Comparison of ENCODE assay signal across 20 cellular contexts in genomic region chr5:120564013-120564412, GRCh38.
DNase-seq lines count a peak whose midpoint lies in the region; ATAC-seq, FAIRE-seq and TF ChIP-seq lines count a peak whose summit lies in the region.
"Had no signal": no experiment of that assay in that cellular context is flagged by ENCODE, and none has a peak within 500 bp of the region (broad histone marks: within the 10 kb centered on the region; RNA-seq: fewer than 3 reads in every experiment).

No MANE protein-coding gene starts in this region.

- CTCF ChIA-PET in K562 (lab: Yijun Ruan, JAX; ENCODE audit: low intra/inter-chr PET ratio) (no interaction called here), HepG2 (lab: Yijun Ruan, JAX; ENCODE audit: low intra/inter-chr PET ratio, low total read pairs) (no interaction called here)

- H4K20me1 ChIP-seq in K562 (replicated peaks; ENCODE audit: control insufficient read depth, insufficient read depth, low read length) (no peaks in the 10 kb centered on the region), HepG2 (ENCODE audit: insufficient read depth, low read length) (no peaks in the 10 kb centered on the region)

- in situ Hi-C loops in K562 (cut with MboI) (no loop called here), HepG2 (cut with HindIII; ENCODE audit: extremely low pct_ligation_motif_present, low pct_unique_long_range_greater_than_20kb) (no loop called here)

- ATAC-seq in K562, result no peak
- ATAC-seq in HepG2, result no peak
- ATAC-seq: GM12878, PC-3 had no signal

- no peak overlapping the region for H2AK5ac ChIP-seq in mesenchymal stem cell (ENCODE audit: low read length, severe bottlenecking)

- H3K4me1 ChIP-seq in K562 (replicated peaks in 1 of 2; ENCODE audit: control insufficient read depth in 2 of 2, insufficient read depth in 2 of 2, low read length in 2 of 2) (no peaks in the 10 kb centered on the region; a peak in 1 of 5 replicates), mesenchymal stem cell (ENCODE audit: control insufficient read depth, insufficient read depth, low read depth, low read length) (no peaks in the 10 kb centered on the region), HepG2 (ENCODE audit: insufficient read depth, low read length) (no peaks in the 10 kb centered on the region), BE2C (peaks cover 3% of the 10 kb centered on the region)

- intact Hi-C loops in K562 (cut with micrococcal nuclease), result no loop called here
- intact Hi-C loops in HepG2 (cut with micrococcal nuclease; ENCODE audit: unreplicated experiment), result no loop called here

- TF ChIP-seq RAD21 in K562 (CRISPR knock-in tag; conservative IDR thresholded peaks at IDR 0.05 in 1 of 2, IDR thresholded peaks at IDR 0.05 in 1 of 2) (no peak), HepG2 (CRISPR knock-in tag; IDR thresholded peaks at IDR 0.05) (no peak)

- H4K91ac ChIP-seq in mesenchymal stem cell (ENCODE audit: low read length), result peak overlapping the region; percentile 8

- H2AFZ ChIP-seq in K562 (ENCODE audit: low read depth, low read length), result peak overlapping the region; percentile 14; the same call in 1 of the 2 replicates
- no peak overlapping the region for H2AFZ ChIP-seq in mesenchymal stem cell (ENCODE audit: low read depth, low read length)
- H2AFZ ChIP-seq in HepG2 (ENCODE audit: low read length), result no peak overlapping the region

- no peak overlapping the region for H2BK15ac ChIP-seq in mesenchymal stem cell (ENCODE audit: low read depth, poor library complexity, severe bottlenecking)

- H3K27ac ChIP-seq in K562 (ENCODE audit: extremely low read depth, low read depth, low read length), result no peak overlapping the region
- H3K27ac ChIP-seq in mesenchymal stem cell (ENCODE audit: low read length, poor library complexity, severe bottlenecking), result no peak overlapping the region
- no peak overlapping the region for H3K27ac ChIP-seq in HepG2 (ENCODE audit: extremely low read length, insufficient read depth, low read length)
- H3K27ac ChIP-seq: HL-60, RWPE1 had no signal

- no peak for TF ChIP-seq POLR2A in K562 (conservative IDR thresholded peaks at IDR 0.05)
- no peak for TF ChIP-seq POLR2A in HepG2 (IDR thresholded peaks at IDR 0.05; ENCODE audit: insufficient read depth in 1 of 2, low read depth in 2 of 2, low read length in 2 of 2)

- no peak overlapping the region for H2BK120ac ChIP-seq in mesenchymal stem cell (ENCODE audit: low read depth, low read length)

- peak overlapping the region; percentile 51 for H4K8ac ChIP-seq in mesenchymal stem cell (ENCODE audit: low read length)

- peak overlapping the region in 1 of 2 experiments; percentile 17 for H3K18ac ChIP-seq in mesenchymal stem cell (ENCODE audit: low read depth in 1 of 2, low read length in 2 of 2)

- no peak overlapping the region for H3K23ac ChIP-seq in mesenchymal stem cell (ENCODE audit: low read length in 2 of 2)

- H3K4ac ChIP-seq in mesenchymal stem cell (ENCODE audit: low read depth in 1 of 2, low read length in 2 of 2), result no peak overlapping the region

- no peak overlapping the region for H3K9ac ChIP-seq in K562 (ENCODE audit: insufficient read depth in 1 of 2, low read depth in 2 of 2, low read length in 2 of 2)
- no peak overlapping the region for H3K9ac ChIP-seq in mesenchymal stem cell (ENCODE audit: low read length)
- no peak overlapping the region for H3K9ac ChIP-seq in HepG2 (ENCODE audit: insufficient read depth, low read depth, low read length)

- H3K79me2 ChIP-seq in K562 (ENCODE audit: control insufficient read depth, insufficient read depth, low read length) (no peaks in the 10 kb centered on the region; the same call in 1 of the 3 replicates), HepG2 (ENCODE audit: insufficient read depth, low read length) (no peaks in the 10 kb centered on the region)

- WGBS in K562 (ENCODE audit: insufficient coverage, low coverage, missing lambda C conversion rate), result 26% methylated on average over 4 of the region's 4 CpGs
- 69% methylated on average over 4 of the region's 4 CpGs for WGBS in mesenchymal stem cell
- 10% methylated on average over 2 of the region's 4 CpGs for WGBS in HepG2 (ENCODE audit: low lambda C conversion rate)

- H3K27me3 ChIP-seq in K562 (ENCODE audit: control insufficient read depth in 2 of 2, insufficient read depth in 2 of 2, low read length in 2 of 2), result no peaks in the 10 kb centered on the region
- no peaks in the 10 kb centered on the region for H3K27me3 ChIP-seq in mesenchymal stem cell (ENCODE audit: control insufficient read depth in 1 of 2, insufficient read depth in 1 of 2, low read length in 2 of 2)
- no peaks in the 10 kb centered on the region for H3K27me3 ChIP-seq in HepG2 (ENCODE audit: control insufficient read depth in 1 of 2, insufficient read depth in 2 of 2, low read length in 2 of 2)
- H3K27me3 ChIP-seq in BE2C, result no peaks in the 10 kb centered on the region

- H3K4me3 ChIP-seq in K562 (no peak overlapping the region), mesenchymal stem cell (ENCODE audit: insufficient read depth in 1 of 2, low read depth in 1 of 2, low read length in 2 of 2) (no peak overlapping the region), HepG2 (replicated peaks in 1 of 3; ENCODE audit: insufficient read depth in 1 of 3, low read depth in 2 of 3, low read length in 3 of 3) (no peak overlapping the region), BE2C (ENCODE audit: low read depth, low read length) (no peak overlapping the region)
- H3K4me3 ChIP-seq: GM12878 had no signal

- no TSS peak for BruUV-seq in K562 (replicated peaks; lab: Mats Ljungman, UMichigan)
- no TSS peak for BruUV-seq in HepG2 (replicated peaks; lab: Mats Ljungman, UMichigan)

- FAIRE-seq in K562 (lab: Jason Lieb, UNC), result no peak
- FAIRE-seq in HepG2 (lab: Jason Lieb, UNC), result no peak
- FAIRE-seq: GM12878, H54, HTR-8/SVneo had no signal

- no peak overlapping the region for H2BK5ac ChIP-seq in mesenchymal stem cell (ENCODE audit: low read depth, low read length, poor library complexity, severe bottlenecking)

- H3K9me1 ChIP-seq in K562 (ENCODE audit: control insufficient read depth, insufficient read depth, low read length), result no peaks in the 10 kb centered on the region

- H3K9me3 ChIP-seq in K562 (replicated peaks; ENCODE audit: control insufficient read depth, insufficient read depth, low read depth, low read length), result no peaks in the 10 kb centered on the region
- H3K9me3 ChIP-seq in mesenchymal stem cell (ENCODE audit: control insufficient read depth, low read length), result no peaks in the 10 kb centered on the region
- H3K9me3 ChIP-seq in HepG2 (ENCODE audit: low read length), result no peaks in the 10 kb centered on the region; the same call in 1 of the 2 replicates
- H3K9me3 ChIP-seq in BE2C, result no peaks in the 10 kb centered on the region

- TF ChIP-seq EP300 in K562 (IDR thresholded peaks at IDR 0.05; ENCODE audit: low read length), result no peak
- TF ChIP-seq EP300 in HepG2 (IDR thresholded peaks at IDR 0.05; ENCODE audit: low read depth in 2 of 2, low read length in 2 of 2), result no peak
- TF ChIP-seq EP300 in HepG2 (CRISPR knock-in tag; IDR thresholded peaks at IDR 0.05; ENCODE audit: borderline replicate concordance), result no peak

- H2BK12ac ChIP-seq in mesenchymal stem cell (ENCODE audit: low read length in 2 of 2), result no peak overlapping the region

- H3K36me3 ChIP-seq in K562 (ENCODE audit: control insufficient read depth, insufficient read depth, low read length) (no peaks in the 10 kb centered on the region), mesenchymal stem cell (ENCODE audit: control insufficient read depth in 1 of 2, insufficient read depth in 2 of 2, low read depth in 1 of 2, low read length in 2 of 2) (no peaks in the 10 kb centered on the region), HepG2 (replicated peaks in 1 of 2; ENCODE audit: control insufficient read depth in 1 of 2, insufficient read depth in 2 of 2, low read length in 2 of 2) (no peaks in the 10 kb centered on the region), BE2C (no peaks in the 10 kb centered on the region)

- H3K79me1 ChIP-seq in mesenchymal stem cell (replicated peaks; ENCODE audit: low read length, poor library complexity, severe bottlenecking), result peaks cover 19% of the 10 kb centered on the region

- DNase-seq in EH (ENCODE audit: low read depth), result peak; percentile 12
- peak; percentile 40 for DNase-seq in M059J (ENCODE audit: low read depth)
- DNase-seq in K562 (ENCODE audit: extremely low read depth in 1 of 4, low spot score in 3 of 4), result no peak
- DNase-seq in mesenchymal stem cell, result no peak
- no peak for DNase-seq in HepG2 (ENCODE audit: low spot score)
- DNase-seq in activated CD4-positive, CD25-positive, alpha-beta regulatory T cell (lab: John Stamatoyannopoulos, UW), result no peak
- no peak for DNase-seq in DMS 273 (lab: John Stamatoyannopoulos, UW; ENCODE audit: unreplicated experiment)
- DNase-seq in BE2C, result no peak
- DNase-seq: C1 segment of cervical spinal cord; CD8-positive, alpha-beta memory T cell; HFFc6; NCI-H1694 treated with DMSO at 0.1 percent for 48 hours; NCI-H524; NCI-H82; PC-3 had no signal

- H3K14ac ChIP-seq in mesenchymal stem cell (ENCODE audit: low read length in 2 of 2), result no peak overlapping the region

- no peak overlapping the region for H3K4me2 ChIP-seq in K562 (ENCODE audit: insufficient read depth, low read length)
- no peak overlapping the region for H3K4me2 ChIP-seq in mesenchymal stem cell (ENCODE audit: low read length, poor library complexity, severe bottlenecking)
- H3K4me2 ChIP-seq in HepG2 (ENCODE audit: low read depth, low read length), result no peak overlapping the region

- no peak for TF ChIP-seq CTCF in K562 (IDR thresholded peaks at IDR 0.05 in 2 of 3, conservative IDR thresholded peaks at IDR 0.05 in 1 of 3; ENCODE audit: insufficient read depth in 2 of 3, low read depth in 1 of 3, low read length in 3 of 3)
- no peak for TF ChIP-seq CTCF in HepG2 (CRISPR knock-in tag; IDR thresholded peaks at IDR 0.05)
- TF ChIP-seq CTCF in BE2C (IDR thresholded peaks at IDR 0.05; ENCODE audit: low read depth, low read length), result no peak

- POLR2A ChIA-PET in K562 (lab: Yijun Ruan, JAX) (no interaction called here), HepG2 (lab: Yijun Ruan, JAX) (no interaction called here)

TF ChIP-seq in K562, 482 proteins besides CTCF, POLR2A, EP300 and RAD21:
- TF ChIP-seq FOSL1 (tag; conservative IDR thresholded peaks at IDR 0.05) (peak; percentile 66), ZNF830 (CRISPR knock-in tag; IDR thresholded peaks at IDR 0.05) (no peak)

TF ChIP-seq in HepG2, 621 proteins besides CTCF, POLR2A, EP300 and RAD21 (continues in another document):
- no peak for TF ChIP-seq ZKSCAN5 (CRISPR knock-in tag; IDR thresholded peaks at IDR 0.05)
- no peak for TF ChIP-seq EHMT2 (IDR thresholded peaks at IDR 0.05; ENCODE audit: borderline replicate concordance, low read depth, low read length)
- TF ChIP-seq MXD4 (CRISPR knock-in tag; IDR thresholded peaks at IDR 0.05), result no peak
- no peak for TF ChIP-seq ZNF713 (CRISPR knock-in tag; IDR thresholded peaks at IDR 0.05)
- no peak for TF ChIP-seq HNRNPL (IDR thresholded peaks at IDR 0.05; ENCODE audit: low read depth, low read length)

Comparison
In these comparisons a context has a peak if more than half of its experiments do, and no peak if none do; other contexts are left out.
1. DNase-seq: peak in EH (single experiment) and M059J (single experiment); none in K562 (0 of 4), mesenchymal stem cell (single experiment), HepG2 (single experiment), activated CD4-positive, CD25-positive, alpha-beta regulatory T cell (0 of 4), DMS 273 (single experiment) and BE2C (single experiment).